Comparison of ENCODE assay signal across 11 cellular contexts in the genomic region with DNA sequence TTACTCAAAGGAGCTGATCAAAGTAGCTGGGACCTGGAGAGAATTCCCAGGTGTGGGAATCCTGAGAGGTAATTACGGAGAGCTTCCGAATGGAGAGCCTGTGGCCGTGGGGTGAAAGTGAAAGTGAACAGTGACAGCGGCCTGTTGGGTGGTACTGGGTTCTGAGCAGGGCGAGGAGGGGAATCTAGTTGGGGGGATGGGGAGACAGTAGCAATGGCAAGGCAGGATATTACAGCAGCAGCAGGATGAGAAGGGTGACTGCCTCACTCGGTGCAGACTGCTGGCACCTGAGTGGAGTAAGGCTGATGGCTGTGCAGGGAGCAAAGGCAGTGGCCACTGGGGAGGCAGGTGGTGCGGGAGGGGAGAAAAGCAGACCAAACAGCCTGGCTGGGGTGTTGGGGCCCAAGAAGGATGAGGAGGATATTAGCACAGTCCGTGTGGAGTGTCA.
A peak's percentile ranks its signal among the peaks of the same experiment; 100 is the strongest.
DNase-seq lines count a peak whose midpoint lies in the region; ATAC-seq and TF ChIP-seq lines count a peak whose summit lies in the region.
"Had no signal": no experiment of that assay in that cellular context is flagged by ENCODE, and none has a peak within 500 bp of the region (broad histone marks: within the 10 kb centered on the region; RNA-seq: fewer than 3 reads in every experiment).

No MANE protein-coding gene starts in this region.

- peak; percentile 40 for TF ChIP-seq POLR2A in GM19099 (IDR thresholded peaks at IDR 0.05; ENCODE audit: extremely low read depth, insufficient read length, low read depth)

- H3K9me3 ChIP-seq in CD4-positive, alpha-beta memory T cell (ENCODE audit: control insufficient read depth in 1 of 2, low read length in 2 of 2), result no peaks in the 10 kb centered on the region
- H3K9me3 ChIP-seq: pancreas had no signal

- intact Hi-C loops in CD4-positive, alpha-beta memory T cell (cut with micrococcal nuclease), result no loop called here

- H3K4me3 Mint-ChIP-seq in CD4-positive, alpha-beta memory T cell, result peak overlapping the region; percentile 2 to 63 (median 50)
- H3K4me3 Mint-ChIP-seq in activated naive CD8-positive, alpha-beta T cell treated with anti-CD3 and anti-CD28 coated beads, Interleukin-2, amount 50 U/mL, for 24 hours, result peak overlapping the region; percentile 39
- H3K4me3 Mint-ChIP-seq in natural killer cell treated with Interleukin-12 subunit alpha and Interleukin-12 subunit beta and Interleukin-15 and Interleukin-18, amount 100 ng/mL, for 72 hours, result peak overlapping the region; percentile 76

- CTCF ChIA-PET in CD4-positive, alpha-beta memory T cell (lab: Charles Lee; ENCODE audit: partially characterized antibody), result interaction anchor here (2.1 kb wide), 1 partner anchor 13 kb away, joined by 8 read pairs; no protein-coding TSS in a partner anchor

- peaks cover 29% of the 10 kb centered on the region for H3K4me1 ChIP-seq in CD4-positive, alpha-beta memory T cell (ENCODE audit: insufficient read depth, low read length)
- H3K4me1 ChIP-seq: pancreas had no signal

- H3K27me3 ChIP-seq in CD4-positive, alpha-beta memory T cell (ENCODE audit: insufficient read depth, low read length), result no peaks in the 10 kb centered on the region
- H3K27me3 ChIP-seq: pancreas had no signal

- peaks cover 3 to 10% of the 10 kb centered on the region in 2 donors for H3K36me3 Mint-ChIP-seq in CD4-positive, alpha-beta memory T cell
- no peaks in the 10 kb centered on the region for H3K36me3 Mint-ChIP-seq in activated naive CD8-positive, alpha-beta T cell treated with anti-CD3 and anti-CD28 coated beads, Interleukin-2, amount 50 U/mL, for 24 hours (ENCODE audit: low read depth)
- H3K36me3 Mint-ChIP-seq in natural killer cell treated with Interleukin-12 subunit alpha and Interleukin-12 subunit beta and Interleukin-15 and Interleukin-18, amount 100 ng/mL, for 72 hours, result no peaks in the 10 kb centered on the region

- no peaks in the 10 kb centered on the region for H3K36me3 ChIP-seq in CD4-positive, alpha-beta memory T cell (ENCODE audit: insufficient read depth, low read length)
- H3K36me3 ChIP-seq: pancreas had no signal

- ATAC-seq in activated naive CD8-positive, alpha-beta T cell treated with anti-CD3 and anti-CD28 coated beads, Interleukin-2, amount 50 U/mL, for 24 hours, result peak; percentile 33
- ATAC-seq in natural killer cell treated with Interleukin-12 subunit alpha and Interleukin-12 subunit beta and Interleukin-15 and Interleukin-18, amount 100 ng/mL, for 72 hours, result no peak
- ATAC-seq in HG03196 (IDR thresholded peaks at IDR 0.05; ENCODE audit: unreplicated experiment), result no peak
- ATAC-seq: pancreas had no signal

- no peaks in the 10 kb centered on the region for H3K9me3 Mint-ChIP-seq in CD4-positive, alpha-beta memory T cell
- H3K9me3 Mint-ChIP-seq in activated naive CD8-positive, alpha-beta T cell treated with anti-CD3 and anti-CD28 coated beads, Interleukin-2, amount 50 U/mL, for 24 hours, result no peaks in the 10 kb centered on the region
- H3K9me3 Mint-ChIP-seq in natural killer cell treated with Interleukin-12 subunit alpha and Interleukin-12 subunit beta and Interleukin-15 and Interleukin-18, amount 100 ng/mL, for 72 hours, result no peaks in the 10 kb centered on the region

- peaks cover 20 to 33% (median 26%) of the 10 kb centered on the region in 4 donors for H3K4me1 Mint-ChIP-seq in CD4-positive, alpha-beta memory T cell
- H3K4me1 Mint-ChIP-seq in activated naive CD8-positive, alpha-beta T cell treated with anti-CD3 and anti-CD28 coated beads, Interleukin-2, amount 50 U/mL, for 24 hours, result peaks cover 47% of the 10 kb centered on the region
- H3K4me1 Mint-ChIP-seq in natural killer cell treated with Interleukin-12 subunit alpha and Interleukin-12 subunit beta and Interleukin-15 and Interleukin-18, amount 100 ng/mL, for 72 hours (ENCODE audit: low read depth in 2 of 2), result peaks cover 39 to 49% of the 10 kb centered on the region in 2 donors

- H3K27me3 Mint-ChIP-seq in CD4-positive, alpha-beta memory T cell, result no peaks in the 10 kb centered on the region
- no peaks in the 10 kb centered on the region for H3K27me3 Mint-ChIP-seq in activated naive CD8-positive, alpha-beta T cell treated with anti-CD3 and anti-CD28 coated beads, Interleukin-2, amount 50 U/mL, for 24 hours
- no peaks in the 10 kb centered on the region for H3K27me3 Mint-ChIP-seq in natural killer cell treated with Interleukin-12 subunit alpha and Interleukin-12 subunit beta and Interleukin-15 and Interleukin-18, amount 100 ng/mL, for 72 hours

- H3K4me3 ChIP-seq in CD4-positive, alpha-beta memory T cell (ENCODE audit: low read length in 2 of 2), result no peak overlapping the region
- H3K4me3 ChIP-seq: GM23248, pancreas had no signal

- POLR2A ChIA-PET in CD4-positive, alpha-beta memory T cell (lab: Charles Lee; ENCODE audit: partially characterized antibody), result interaction anchor here (1.0 kb wide), 1 partner anchor 70 kb away, joined by 3 read pairs; the partner anchor contains the start of gene PRDX6

- no peak overlapping the region for H3K27ac ChIP-seq in CD4-positive, alpha-beta memory T cell (ENCODE audit: low read depth, low read length)
- H3K27ac ChIP-seq: pancreas had no signal

- no peak for DNase-seq in CD4-positive, alpha-beta memory T cell
- DNase-seq in activated naive CD8-positive, alpha-beta T cell treated with anti-CD3 and anti-CD28 coated beads, Interleukin-2, amount 50 U/mL, for 24 hours, result no peak
- no peak for DNase-seq in natural killer cell treated with Interleukin-12 subunit alpha and Interleukin-12 subunit beta and Interleukin-15 and Interleukin-18, amount 100 ng/mL, for 72 hours (ENCODE audit: low spot score)
- no peak for DNase-seq in NCI-H1105 treated with DMSO at 0.1 percent for 48 hours (lab: John Stamatoyannopoulos, UW)
- no peak for DNase-seq in activated CD8-positive, alpha-beta memory T cell treated with anti-CD3 and anti-CD28 coated beads, Interleukin-2, amount 50 U/mL, for 4 hours
- DNase-seq in NCI-H1048 (lab: John Stamatoyannopoulos, UW), result no peak
- DNase-seq: glutamatergic neuron, GM23248, pancreas had no signal

- H3K27ac Mint-ChIP-seq in CD4-positive, alpha-beta memory T cell, result peak overlapping the region in 3 of 7 donors; percentile 3 to 55 (median 49)
- H3K27ac Mint-ChIP-seq in activated naive CD8-positive, alpha-beta T cell treated with anti-CD3 and anti-CD28 coated beads, Interleukin-2, amount 50 U/mL, for 24 hours, result peak overlapping the region; percentile 25
- H3K27ac Mint-ChIP-seq in natural killer cell treated with Interleukin-12 subunit alpha and Interleukin-12 subunit beta and Interleukin-15 and Interleukin-18, amount 100 ng/mL, for 72 hours, result peak overlapping the region; percentile 68 to 79
